In genomic region chr1:248890549-248891498, GRCh38 we compare ENCODE assay signal across 20 cellular contexts.
"Had no signal": no experiment of that assay in that cellular context is flagged by ENCODE, and none has a peak within 500 bp of the region (broad histone marks: within the 10 kb centered on the region; RNA-seq: fewer than 3 reads in every experiment).

No MANE protein-coding gene starts in this region.

- H3K4me3 Mint-ChIP-seq: activated naive CD8-positive, alpha-beta T cell treated with anti-CD3 and anti-CD28 coated beads for 36 hours; activated T-cell treated with anti-CD3 and anti-CD28 coated beads, Interleukin-2, amount 50 U/mL, for 72 hours; central memory CD8-positive, alpha-beta T cell; memory B cell; naive thymus-derived CD4-positive, alpha-beta T cell; stimulated activated naive B cell treated with anti-CD40 and anti-IgM and Interleukin-4, amounts not matched to agents 10 μg/mL and 1 μg/mL and 100 μg/mL, for 72 hours; WTC11 had no signal

- DNase-seq: activated CD4-positive, alpha-beta T cell treated with anti-CD3 and anti-CD28 coated beads for 4 hours; activated CD8-positive, alpha-beta memory T cell treated with anti-CD3 and anti-CD28 coated beads, Interleukin-2, amount 50 U/mL, for 48 hours; activated gamma-delta T cell; activated naive CD8-positive, alpha-beta T cell treated with anti-CD3 and anti-CD28 coated beads for 36 hours; activated T-cell treated with anti-CD3 and anti-CD28 coated beads, Interleukin-2, amount 50 U/mL, for 72 hours; esophagus squamous epithelium; foreskin fibroblast; left ventricle myocardium inferior; mucosa of descending colon; naive thymus-derived CD4-positive, alpha-beta T cell; posterior cingulate gyrus; stimulated activated CD4-positive, alpha-beta T cell treated with anti-CD3 and anti-CD28 coated beads, Interleukin-2, amount 100 ng/mL, for 48 hours; stimulated activated naive B cell treated with anti-CD40 and anti-IgM and Interleukin-4, amounts not matched to agents 10 μg/mL and 1 μg/mL and 100 μg/mL, for 72 hours; substantia nigra had no signal

- ATAC-seq: activated T-cell treated with anti-CD3 and anti-CD28 coated beads, Interleukin-2, amount 50 U/mL, for 72 hours; mucosa of descending colon; naive thymus-derived CD4-positive, alpha-beta T cell; stimulated activated naive B cell treated with anti-CD40 and anti-IgM and Interleukin-4, amounts not matched to agents 10 μg/mL and 1 μg/mL and 100 μg/mL, for 72 hours; WTC11 had no signal

- H3K36me3 Mint-ChIP-seq: activated naive CD8-positive, alpha-beta T cell treated with anti-CD3 and anti-CD28 coated beads for 36 hours; brain; memory B cell; stimulated activated naive B cell treated with anti-CD40 and anti-IgM and Interleukin-4, amounts not matched to agents 10 μg/mL and 1 μg/mL and 100 μg/mL, for 72 hours; WTC11 had no signal

- H3K27ac ChIP-seq: coronary artery, esophagus squamous epithelium, left ventricle myocardium inferior, tibial nerve had no signal

- H3K4me1 ChIP-seq: esophagus squamous epithelium, left ventricle myocardium inferior had no signal

- H3K4me1 Mint-ChIP-seq: activated naive CD8-positive, alpha-beta T cell treated with anti-CD3 and anti-CD28 coated beads for 36 hours; central memory CD8-positive, alpha-beta T cell had no signal

- H3K9me3 Mint-ChIP-seq: activated naive CD8-positive, alpha-beta T cell treated with anti-CD3 and anti-CD28 coated beads for 36 hours; activated T-cell treated with anti-CD3 and anti-CD28 coated beads, Interleukin-2, amount 50 U/mL, for 72 hours; brain; central memory CD8-positive, alpha-beta T cell; memory B cell; naive thymus-derived CD4-positive, alpha-beta T cell; stimulated activated naive B cell treated with anti-CD40 and anti-IgM and Interleukin-4, amounts not matched to agents 10 μg/mL and 1 μg/mL and 100 μg/mL, for 72 hours; WTC11 had no signal

- H3K27ac Mint-ChIP-seq: activated naive CD8-positive, alpha-beta T cell treated with anti-CD3 and anti-CD28 coated beads for 36 hours; activated T-cell treated with anti-CD3 and anti-CD28 coated beads, Interleukin-2, amount 50 U/mL, for 72 hours; memory B cell; stimulated activated naive B cell treated with anti-CD40 and anti-IgM and Interleukin-4, amounts not matched to agents 10 μg/mL and 1 μg/mL and 100 μg/mL, for 72 hours; WTC11 had no signal
